ENCODE assay signal across 17 cellular contexts in genomic region chr9:16532681-16533450, GRCh38.
A peak's percentile ranks its signal among the peaks of the same experiment; 100 is the strongest.
DNase-seq lines count a peak whose midpoint lies in the region; ATAC-seq and TF ChIP-seq lines count a peak whose summit lies in the region.
"Had no signal": no experiment of that assay in that cellular context is flagged by ENCODE, and none has a peak within 500 bp of the region (broad histone marks: within the 10 kb centered on the region; RNA-seq: fewer than 3 reads in every experiment).

No MANE protein-coding gene starts in this region.

- no peaks in the 10 kb centered on the region for H3K9me2 ChIP-seq in SK-N-SH

- POLR2A ChIA-PET in SK-N-SH (lab: Yijun Ruan, JAX) = no interaction called here

- TF ChIP-seq CTCF in SK-N-SH (IDR thresholded peaks at IDR 0.05) = no peak
- no peak for TF ChIP-seq CTCF in fibroblast of the aortic adventitia (IDR thresholded peaks at IDR 0.05; ENCODE audit: insufficient read depth, low read length)
- no peak for TF ChIP-seq CTCF in adrenal gland (IDR thresholded peaks at IDR 0.05)

- TF ChIP-seq POLR2A in adrenal gland (IDR thresholded peaks at IDR 0.05) = no peak

- peaks cover 32% of the 10 kb centered on the region for H3F3A ChIP-seq in SK-N-SH (replicated peaks; ENCODE audit: insufficient read depth)

- H3K4me2 ChIP-seq in SK-N-SH = peak overlapping the region; percentile 31; the same call in 1 of the 2 replicates
- H3K4me2 ChIP-seq in skeletal muscle satellite cell (ENCODE audit: low read length) = peak overlapping the region; percentile 26

- ATAC-seq in Right ventricle myocardium superior (ENCODE audit: poor library complexity) = no peak

- CTCF ChIA-PET in SK-N-SH (lab: Yijun Ruan, JAX) = no interaction called here

- H3K36me3 ChIP-seq in SK-N-SH (replicated peaks in 1 of 2; ENCODE audit: control insufficient read depth in 1 of 2, insufficient read depth in 2 of 2, low read length in 1 of 2) (peaks cover 0 to 11% of the 10 kb centered on the region in 2 experiments), skeletal muscle satellite cell (ENCODE audit: insufficient read depth, low read length) (no peaks in the 10 kb centered on the region), adrenal gland (replicated peaks in 1 of 2) (no peaks in the 10 kb centered on the region)
- H3K36me3 ChIP-seq: left ventricle myocardium inferior had no signal

- H3K27me3 ChIP-seq in SK-N-SH (ENCODE audit: insufficient read depth) (no peaks in the 10 kb centered on the region), skeletal muscle satellite cell (ENCODE audit: control insufficient read depth, insufficient read depth, low read length) (no peaks in the 10 kb centered on the region), adrenal gland (no peaks in the 10 kb centered on the region)

- no peaks in the 10 kb centered on the region for H3K9me3 ChIP-seq in SK-N-SH
- no peaks in the 10 kb centered on the region for H3K9me3 ChIP-seq in skeletal muscle satellite cell (replicated peaks; ENCODE audit: low read length)
- H3K9me3 ChIP-seq in adrenal gland (replicated peaks in 1 of 3) = no peaks in the 10 kb centered on the region
- H3K9me3 ChIP-seq: left ventricle myocardium inferior had no signal

- intact Hi-C loops in adrenal gland (cut with DNase I) (no loop called here), Right ventricle myocardium superior (cut with DNase I) (no loop called here)

- 28% methylated on average over 2 of the region's 2 CpGs for WGBS in SK-N-SH (ENCODE audit: low lambda C conversion rate)
- WGBS in adrenal gland, 4 donors = 71 to 80% (median 74%) methylated on average over 2 of the region's 2 CpGs

- H3K4me1 ChIP-seq in SK-N-SH (ENCODE audit: control insufficient read depth in 1 of 2, insufficient read depth in 2 of 2, low read depth in 1 of 2, low read length in 1 of 2) (peaks cover 3 to 18% of the 10 kb centered on the region in 2 experiments), skeletal muscle satellite cell (ENCODE audit: control insufficient read depth, insufficient read depth, low read length) (peaks cover 35% of the 10 kb centered on the region), adrenal gland (replicated peaks in 1 of 2) (no peaks in the 10 kb centered on the region)
- H3K4me1 ChIP-seq: left ventricle myocardium inferior had no signal

- no peak for TF ChIP-seq RAD21 in SK-N-SH (IDR thresholded peaks at IDR 0.05; ENCODE audit: low read length)

- H3K27ac ChIP-seq in SK-N-SH (ENCODE audit: low read depth in 2 of 2, low read length in 1 of 2) (peak overlapping the region; percentile 50 to 82; a peak in 3 of 4 replicates), adrenal gland (no peak overlapping the region)
- H3K27ac ChIP-seq: left ventricle myocardium inferior had no signal

- H3K79me2 ChIP-seq in SK-N-SH (ENCODE audit: insufficient read depth) = peaks cover 10% of the 10 kb centered on the region

- TF ChIP-seq EP300 in SK-N-SH (IDR thresholded peaks at IDR 0.05; ENCODE audit: borderline replicate concordance in 1 of 2, low read depth in 1 of 2, low read length in 1 of 2) = peak in 1 of 2 experiments; percentile 31; a peak in 1 of 4 replicates

- DNase-seq in DMS53 (lab: John Stamatoyannopoulos, UW) (peak; percentile 22), DMS53 treated with DMSO at 0.1 percent for 48 hours (lab: John Stamatoyannopoulos, UW; ENCODE audit: unreplicated experiment) (no peak), SK-N-SH (no peak), fibroblast of the aortic adventitia (ENCODE audit: low read depth) (peak; percentile 80), adrenal gland (no peak), Right ventricle myocardium superior (no peak), MV-4-11 (lab: John Stamatoyannopoulos, UW) (no peak)
- DNase-seq: 8988T; activated CD4-positive, alpha-beta T cell treated with anti-CD3 and anti-CD28 coated beads, Interleukin-2, amount 50 U/mL, for 48 hours; activated naive CD4-positive, alpha-beta T cell; Calu3; cerebellar nuclear complex; H7; left ventricle myocardium inferior; NK-92 treated with Interleukin-12 subunit alpha and Interleukin-12 subunit beta, amount 100 ng/mL, for 24 hours; T-helper 2 cell had no signal

- H3K9ac ChIP-seq in SK-N-SH (peak overlapping the region; percentile 14; the same call in 1 of the 2 replicates), skeletal muscle satellite cell (ENCODE audit: low read depth, low read length) (no peak overlapping the region)

- H3K4me3 ChIP-seq in SK-N-SH (ENCODE audit: low read depth in 2 of 2, low read length in 1 of 2) (no peak overlapping the region), fibroblast of the aortic adventitia (ENCODE audit: low read depth, low read length) (no peak overlapping the region), skeletal muscle satellite cell (ENCODE audit: low read length) (no peak overlapping the region), adrenal gland (no peak overlapping the region)
- H3K4me3 ChIP-seq: left ventricle myocardium inferior had no signal

- H4K20me1 ChIP-seq in SK-N-SH (ENCODE audit: insufficient read depth) = no peaks in the 10 kb centered on the region

- H2AFZ ChIP-seq in SK-N-SH (ENCODE audit: low read depth) = peak overlapping the region; percentile 19; the same call in 1 of the 2 replicates

TF ChIP-seq in SK-N-SH, 30 proteins besides CTCF, POLR2A, EP300 and RAD21:
- peak; percentile 76 for TF ChIP-seq YY1 (IDR thresholded peaks at IDR 0.05; ENCODE audit: low read depth)
- TF ChIP-seq FOSL2 (IDR thresholded peaks at IDR 0.05; ENCODE audit: borderline replicate concordance, low read depth) = peak; percentile 80
- TF ChIP-seq FOXJ3 (CRISPR knock-in tag; IDR thresholded peaks at IDR 0.05) = no peak
- peak; percentile 49 for TF ChIP-seq PBX3 (IDR thresholded peaks at IDR 0.05)
- TF ChIP-seq ZBTB33 (IDR thresholded peaks at IDR 0.05; ENCODE audit: borderline replicate concordance, low read depth) = no peak
- TF ChIP-seq JUND (IDR thresholded peaks at IDR 0.05) = peak; percentile 62
- TF ChIP-seq TCF12 (IDR thresholded peaks at IDR 0.05) = peak; percentile 41
- peak; percentile 25; the same call in 1 of the 2 replicates for TF ChIP-seq NFIC (IDR thresholded peaks at IDR 0.05; ENCODE audit: borderline replicate concordance)
TF ChIP-seq in SK-N-SH: peak in this region for 6.

Comparison
In these comparisons a context has a peak if more than half of its experiments do, and no peak if none do; other contexts are left out.
1. DNase-seq: peak in DMS53 (single experiment) and fibroblast of the aortic adventitia (single experiment); none in DMS53 treated with DMSO at 0.1 percent for 48 hours (single experiment), SK-N-SH (single experiment), adrenal gland (0 of 7), Right ventricle myocardium superior (single experiment) and MV-4-11 (single experiment).
2. H3K27ac ChIP-seq: peak in SK-N-SH (2 of 2); none in adrenal gland (0 of 5).